Comparison of ENCODE assay signal across 1 cellular context in genomic region chr4:19693949-19694597, GRCh38.
TF ChIP-seq lines count a peak whose summit lies in the region.

No MANE protein-coding gene starts in this region.

TF ChIP-seq in GM23338, 12 proteins besides CTCF, POLR2A, EP300 and RAD21 (continued from another document):
- no peak for TF ChIP-seq POLR2AphosphoS5 (IDR thresholded peaks at IDR 0.05; ENCODE audit: low read depth)
- TF ChIP-seq, protein P1, sequence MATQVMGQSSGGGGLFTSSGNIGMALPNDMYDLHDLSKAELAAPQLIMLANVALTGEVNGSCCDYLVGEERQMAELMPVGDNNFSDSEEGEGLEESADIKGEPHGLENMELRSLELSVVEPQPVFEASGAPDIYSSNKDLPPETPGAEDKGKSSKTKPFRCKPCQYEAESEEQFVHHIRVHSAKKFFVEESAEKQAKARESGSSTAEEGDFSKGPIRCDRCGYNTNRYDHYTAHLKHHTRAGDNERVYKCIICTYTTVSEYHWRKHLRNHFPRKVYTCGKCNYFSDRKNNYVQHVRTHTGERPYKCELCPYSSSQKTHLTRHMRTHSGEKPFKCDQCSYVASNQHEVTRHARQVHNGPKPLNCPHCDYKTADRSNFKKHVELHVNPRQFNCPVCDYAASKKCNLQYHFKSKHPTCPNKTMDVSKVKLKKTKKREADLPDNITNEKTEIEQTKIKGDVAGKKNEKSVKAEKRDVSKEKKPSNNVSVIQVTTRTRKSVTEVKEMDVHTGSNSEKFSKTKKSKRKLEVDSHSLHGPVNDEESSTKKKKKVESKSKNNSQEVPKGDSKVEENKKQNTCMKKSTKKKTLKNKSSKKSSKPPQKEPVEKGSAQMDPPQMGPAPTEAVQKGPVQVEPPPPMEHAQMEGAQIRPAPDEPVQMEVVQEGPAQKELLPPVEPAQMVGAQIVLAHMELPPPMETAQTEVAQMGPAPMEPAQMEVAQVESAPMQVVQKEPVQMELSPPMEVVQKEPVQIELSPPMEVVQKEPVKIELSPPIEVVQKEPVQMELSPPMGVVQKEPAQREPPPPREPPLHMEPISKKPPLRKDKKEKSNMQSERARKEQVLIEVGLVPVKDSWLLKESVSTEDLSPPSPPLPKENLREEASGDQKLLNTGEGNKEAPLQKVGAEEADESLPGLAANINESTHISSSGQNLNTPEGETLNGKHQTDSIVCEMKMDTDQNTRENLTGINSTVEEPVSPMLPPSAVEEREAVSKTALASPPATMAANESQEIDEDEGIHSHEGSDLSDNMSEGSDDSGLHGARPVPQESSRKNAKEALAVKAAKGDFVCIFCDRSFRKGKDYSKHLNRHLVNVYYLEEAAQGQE (IDR thresholded peaks at IDR 0.05; ENCODE audit: unreplicated experiment), result no peak
- no peak for TF ChIP-seq ZNF462 (CRISPR knock-in tag; IDR thresholded peaks at IDR 0.05)
- no peak for TF ChIP-seq CREB1 (CRISPR knock-in tag; IDR thresholded peaks at IDR 0.05; ENCODE audit: low read depth)
- no peak for TF ChIP-seq STAT1 (IDR thresholded peaks at IDR 0.05; ENCODE audit: unreplicated experiment)
- TF ChIP-seq ZNF331 (CRISPR knock-in tag; IDR thresholded peaks at IDR 0.05; ENCODE audit: low read depth), result no peak
- no peak for TF ChIP-seq JUNB (IDR thresholded peaks at IDR 0.05; ENCODE audit: unreplicated experiment)
- TF ChIP-seq EZH2 (IDR thresholded peaks at IDR 0.05; ENCODE audit: low read depth, unreplicated experiment), result no peak
